In the genomic region with DNA sequence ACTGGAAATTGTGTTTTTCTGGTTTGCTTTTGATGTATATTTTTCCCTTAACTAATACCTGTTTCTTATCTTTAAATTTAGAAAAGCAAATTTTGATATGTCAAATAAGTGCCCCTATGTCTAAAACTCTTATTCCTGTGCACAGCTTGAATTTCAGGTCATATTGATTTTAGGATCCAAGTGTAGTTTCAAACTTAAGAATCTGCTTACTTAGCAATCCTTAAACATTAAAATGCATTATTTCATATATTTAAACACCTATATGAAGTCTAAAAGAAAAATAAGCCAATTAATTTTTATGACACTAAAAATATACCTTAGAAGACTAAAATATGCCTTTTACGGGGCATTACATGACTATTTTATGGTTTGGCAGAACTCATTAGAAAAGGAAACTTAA, we compare ENCODE assay signal across 9 cellular contexts. TPM values are rescaled to one million over a fixed set of nuclear protein-coding genes. Genes with fewer than 3 reads are reported as not detected.
"Had no signal": no experiment of that assay in that cellular context is flagged by ENCODE, and none has a peak within 500 bp of the region (broad histone marks: within the 10 kb centered on the region; RNA-seq: fewer than 3 reads in every experiment).

No MANE protein-coding gene starts in this region.

- FAIRE-seq: G401.6, GM12878, GM12891, GM12892, GM18507, GM19239 had no signal

- ATAC-seq: GM12878 had no signal

- DNase-seq: GDM1, GF-D8 had no signal

- H3K4me3 ChIP-seq: GM12878 had no signal

RNA-seq across cellular contexts. Expression of a gene that starts 59.2 kb away (rescaled TPM):
- total RNA-seq: G401 had no signal
- polyA plus RNA-seq: GM12878 had no signal
